ENCODE assay signal across 1 cellular context in genomic region chr2:98570356-98570755, GRCh38.
TF ChIP-seq lines count a peak whose summit lies in the region.

No MANE protein-coding gene starts in this region.

TF ChIP-seq in H1, 55 proteins besides CTCF, POLR2A, EP300 and RAD21:
- TF ChIP-seq ASH2L (IDR thresholded peaks at IDR 0.05; ENCODE audit: low read length) (no peak), E2F6 (IDR thresholded peaks at IDR 0.05) (no peak), SP4 (IDR thresholded peaks at IDR 0.05; ENCODE audit: low read length) (no peak), EGR1 (IDR thresholded peaks at IDR 0.05; ENCODE audit: borderline replicate concordance, low read depth, low read length) (no peak), KDM4A (IDR thresholded peaks at IDR 0.05; ENCODE audit: low read depth, low read length, severe bottlenecking) (no peak)
TF ChIP-seq in H1: peak in this region for 0.
